In genomic region chr12:51669996-51670395, GRCh38 we compare ENCODE assay signal across 33 cellular contexts.
"Had no signal": no experiment of that assay in that cellular context is flagged by ENCODE, and none has a peak within 500 bp of the region (broad histone marks: within the 10 kb centered on the region; RNA-seq: fewer than 3 reads in every experiment).

No MANE protein-coding gene starts in this region.

- H3K4me1 ChIP-seq: adrenal gland, body of pancreas had no signal

- H3K27ac ChIP-seq: adrenal gland, body of pancreas, coronary artery, dorsolateral prefrontal cortex, esophagus muscularis mucosa had no signal

- H3K4me3 ChIP-seq: adrenal gland, body of pancreas, coronary artery, dorsolateral prefrontal cortex, esophagus muscularis mucosa had no signal

- H3K36me3 Mint-ChIP-seq: activated CD4-positive, alpha-beta memory T cell treated with anti-CD3 and anti-CD28 coated beads for 36 hours; activated CD8-positive, alpha-beta memory T cell treated with anti-CD3 and anti-CD28 coated beads, Interleukin-2, amount 10 ng/mL, durations not matched to agents 7 days and 5 days; activated naive CD4-positive, alpha-beta T cell treated with anti-CD3 and anti-CD28 coated beads, Interleukin-2, amount 50 U/mL, for 24 hours; activated naive CD8-positive, alpha-beta T cell treated with anti-CD3 and anti-CD28 coated beads for 36 hours; T-cell had no signal

- H3K9me3 Mint-ChIP-seq: activated CD4-positive, alpha-beta memory T cell treated with anti-CD3 and anti-CD28 coated beads for 36 hours; activated CD4-positive, alpha-beta T cell treated with anti-CD3 and anti-CD28 coated beads, Interleukin-2, amount 10 ng/mL, durations not matched to agents 24 days and 14 days; activated naive CD4-positive, alpha-beta T cell treated with anti-CD3 and anti-CD28 coated beads for 36 hours; activated naive CD4-positive, alpha-beta T cell treated with anti-CD3 and anti-CD28 coated beads, Interleukin-2, amount 50 U/mL, for 24 hours; activated naive CD8-positive, alpha-beta T cell treated with anti-CD3 and anti-CD28 coated beads for 36 hours; activated naive CD8-positive, alpha-beta T cell treated with anti-CD3 and anti-CD28 coated beads, Interleukin-2, amount 50 U/mL, for 24 hours; activated T-helper 1 cell treated with anti-CD3 and anti-CD28 coated beads, Interleukin-12 subunit alpha, Interleukin-12 subunit beta, Interleukin-2, Interleukin-4 antibody, amounts not matched to agents 30 ng/mL and 10 ng/mL and 1 ng/mL, durations not matched to agents 14 hours and 24 hours and 36 hours; activated T-helper 2 cell treated with anti-CD3 and anti-CD28 coated beads, Interferon-gamma antibody, Interleukin-2, Interleukin-4, amounts not matched to agents 10 μg/mL and 5 μg/mL and 100 μg/mL, durations not matched to agents 14 hours and 24 hours and 36 hours; central memory CD8-positive, alpha-beta T cell; dendritic cell treated with granulocyte-macrophage colony-stimulating factor and Interleukin-4, amounts not matched to agents 40 ng/mL and 50 ng/mL, for 4 days; endodermal cell; T-cell; T-helper 1 cell treated with Interleukin-12 subunit alpha and Interleukin-12 subunit beta and Interleukin-4 antibody, amounts not matched to agents 30 μg/mL and 1 μg/mL, for 36 hours had no signal

- H3K27ac Mint-ChIP-seq: activated CD4-positive, alpha-beta memory T cell treated with anti-CD3 and anti-CD28 coated beads for 36 hours; activated CD4-positive, alpha-beta T cell treated with anti-CD3 and anti-CD28 coated beads for 36 hours; activated CD4-positive, alpha-beta T cell treated with anti-CD3 and anti-CD28 coated beads, Interleukin-2, amount 10 ng/mL, durations not matched to agents 24 days and 14 days; activated CD8-positive, alpha-beta memory T cell treated with anti-CD3 and anti-CD28 coated beads, Interleukin-2, amount 10 ng/mL, durations not matched to agents 7 days and 5 days; activated CD8-positive, alpha-beta T cell treated with anti-CD3 and anti-CD28 coated beads, Interleukin-2, amount 10 ng/mL, durations not matched to agents 7 days and 5 days; activated naive CD4-positive, alpha-beta T cell treated with anti-CD3 and anti-CD28 coated beads for 36 hours; activated naive CD4-positive, alpha-beta T cell treated with anti-CD3 and anti-CD28 coated beads, Interleukin-2, amount 50 U/mL, for 24 hours; activated naive CD8-positive, alpha-beta T cell treated with anti-CD3 and anti-CD28 coated beads for 36 hours; activated naive CD8-positive, alpha-beta T cell treated with anti-CD3 and anti-CD28 coated beads, Interleukin-2, amount 50 U/mL, for 24 hours; activated T-helper 1 cell treated with anti-CD3 and anti-CD28 coated beads, Interleukin-12 subunit alpha, Interleukin-12 subunit beta, Interleukin-2, Interleukin-4 antibody, amounts not matched to agents 30 ng/mL and 10 ng/mL and 1 ng/mL, durations not matched to agents 14 hours and 24 hours and 36 hours; activated T-helper 2 cell treated with anti-CD3 and anti-CD28 coated beads, Interferon-gamma antibody, Interleukin-2, Interleukin-4, amounts not matched to agents 10 μg/mL and 5 μg/mL and 100 μg/mL, durations not matched to agents 14 hours and 24 hours and 36 hours; dendritic cell treated with granulocyte-macrophage colony-stimulating factor and Interleukin-4, amounts not matched to agents 40 ng/mL and 50 ng/mL, for 4 days; endodermal cell; T-cell; T-helper 1 cell treated with Interleukin-12 subunit alpha and Interleukin-12 subunit beta and Interleukin-4 antibody, amounts not matched to agents 30 μg/mL and 1 μg/mL, for 36 hours had no signal

- H3K4me3 Mint-ChIP-seq: activated CD4-positive, alpha-beta memory T cell treated with anti-CD3 and anti-CD28 coated beads for 36 hours; activated CD4-positive, alpha-beta T cell treated with anti-CD3 and anti-CD28 coated beads for 36 hours; activated CD4-positive, alpha-beta T cell treated with anti-CD3 and anti-CD28 coated beads, Interleukin-2, amount 10 ng/mL, durations not matched to agents 24 days and 14 days; activated CD8-positive, alpha-beta memory T cell treated with anti-CD3 and anti-CD28 coated beads, Interleukin-2, amount 10 ng/mL, durations not matched to agents 7 days and 5 days; activated CD8-positive, alpha-beta T cell treated with anti-CD3 and anti-CD28 coated beads, Interleukin-2, amount 10 ng/mL, durations not matched to agents 7 days and 5 days; activated naive CD4-positive, alpha-beta T cell treated with anti-CD3 and anti-CD28 coated beads for 36 hours; activated naive CD4-positive, alpha-beta T cell treated with anti-CD3 and anti-CD28 coated beads, Interleukin-2, amount 50 U/mL, for 24 hours; activated naive CD8-positive, alpha-beta T cell treated with anti-CD3 and anti-CD28 coated beads for 36 hours; activated naive CD8-positive, alpha-beta T cell treated with anti-CD3 and anti-CD28 coated beads, Interleukin-2, amount 50 U/mL, for 24 hours; activated T-helper 1 cell treated with anti-CD3 and anti-CD28 coated beads, Interleukin-12 subunit alpha, Interleukin-12 subunit beta, Interleukin-2, Interleukin-4 antibody, amounts not matched to agents 30 ng/mL and 10 ng/mL and 1 ng/mL, durations not matched to agents 14 hours and 24 hours and 36 hours; central memory CD8-positive, alpha-beta T cell; dendritic cell treated with granulocyte-macrophage colony-stimulating factor and Interleukin-4, amounts not matched to agents 40 ng/mL and 50 ng/mL, for 4 days; endodermal cell; T-cell; T-helper 1 cell treated with Interleukin-12 subunit alpha and Interleukin-12 subunit beta and Interleukin-4 antibody, amounts not matched to agents 30 μg/mL and 1 μg/mL, for 36 hours had no signal

- ATAC-seq: activated CD4-positive, alpha-beta T cell treated with anti-CD3 and anti-CD28 coated beads for 36 hours; activated CD8-positive, alpha-beta memory T cell treated with anti-CD3 and anti-CD28 coated beads, Interleukin-2, amount 10 ng/mL, durations not matched to agents 7 days and 5 days; activated CD8-positive, alpha-beta T cell treated with anti-CD3 and anti-CD28 coated beads, Interleukin-2, amount 10 ng/mL, durations not matched to agents 7 days and 5 days; activated naive CD8-positive, alpha-beta T cell treated with anti-CD3 and anti-CD28 coated beads, Interleukin-2, amount 50 U/mL, for 24 hours; body of pancreas; T-cell had no signal

- H3K36me3 ChIP-seq: adrenal gland, esophagus muscularis mucosa had no signal

- DNase-seq: activated CD4-positive, alpha-beta memory T cell treated with anti-CD3 and anti-CD28 coated beads for 36 hours; activated CD4-positive, alpha-beta T cell treated with anti-CD3 and anti-CD28 coated beads for 36 hours; activated CD4-positive, alpha-beta T cell treated with anti-CD3 and anti-CD28 coated beads, Interleukin-2, amount 10 ng/mL, durations not matched to agents 24 days and 14 days; activated CD4-positive, CD25-positive, alpha-beta regulatory T cell; activated CD4-positive, CD25-positive, alpha-beta regulatory T cell treated with anti-CD3 and anti-CD28 coated beads, Interleukin-2, amount 50 U/mL, for 72 hours; activated CD8-positive, alpha-beta memory T cell treated with anti-CD3 and anti-CD28 coated beads, Interleukin-2, amount 10 ng/mL, durations not matched to agents 7 days and 5 days; activated CD8-positive, alpha-beta memory T cell treated with anti-CD3 and anti-CD28 coated beads, Interleukin-2, amount 50 U/mL, for 4 hours; activated CD8-positive, alpha-beta T cell treated with anti-CD3 and anti-CD28 coated beads, Interleukin-2, amount 10 ng/mL, durations not matched to agents 7 days and 5 days; activated effector memory CD4-positive, alpha-beta T cell treated with anti-CD3 and anti-CD28 coated beads, Interleukin-2, amount 50 U/mL, for 16 hours; activated naive CD4-positive, alpha-beta T cell treated with anti-CD3 and anti-CD28 coated beads for 36 hours; activated naive CD8-positive, alpha-beta T cell treated with anti-CD3 and anti-CD28 coated beads for 36 hours; activated naive CD8-positive, alpha-beta T cell treated with anti-CD3 and anti-CD28 coated beads, Interleukin-2, amount 50 U/mL, for 24 hours; activated T-cell treated with anti-CD3 and anti-CD28 coated beads, Interleukin-2, amount 50 U/mL, for 1 hour; activated T-cell treated with anti-CD3 and anti-CD28 coated beads, Interleukin-2, amount 50 U/mL, for 48 hours; adrenal gland; amygdala; aorta; body of pancreas; dorsolateral prefrontal cortex; effector memory CD4-positive, alpha-beta T cell; endodermal cell; erythroblast; head of caudate nucleus; T-cell; T1000 had no signal

- H3K27me3 ChIP-seq: adrenal gland, body of pancreas, dorsolateral prefrontal cortex, esophagus muscularis mucosa had no signal

- H3K9me3 ChIP-seq: adrenal gland, body of pancreas, esophagus muscularis mucosa had no signal

- H3K27me3 Mint-ChIP-seq: activated CD4-positive, alpha-beta memory T cell treated with anti-CD3 and anti-CD28 coated beads for 36 hours; activated naive CD4-positive, alpha-beta T cell treated with anti-CD3 and anti-CD28 coated beads, Interleukin-2, amount 50 U/mL, for 24 hours; activated naive CD8-positive, alpha-beta T cell treated with anti-CD3 and anti-CD28 coated beads for 36 hours; activated naive CD8-positive, alpha-beta T cell treated with anti-CD3 and anti-CD28 coated beads, Interleukin-2, amount 50 U/mL, for 24 hours; dendritic cell treated with granulocyte-macrophage colony-stimulating factor and Interleukin-4, amounts not matched to agents 40 ng/mL and 50 ng/mL, for 4 days had no signal
